Comparison of ENCODE assay signal across 8 cellular contexts in the genomic region with DNA sequence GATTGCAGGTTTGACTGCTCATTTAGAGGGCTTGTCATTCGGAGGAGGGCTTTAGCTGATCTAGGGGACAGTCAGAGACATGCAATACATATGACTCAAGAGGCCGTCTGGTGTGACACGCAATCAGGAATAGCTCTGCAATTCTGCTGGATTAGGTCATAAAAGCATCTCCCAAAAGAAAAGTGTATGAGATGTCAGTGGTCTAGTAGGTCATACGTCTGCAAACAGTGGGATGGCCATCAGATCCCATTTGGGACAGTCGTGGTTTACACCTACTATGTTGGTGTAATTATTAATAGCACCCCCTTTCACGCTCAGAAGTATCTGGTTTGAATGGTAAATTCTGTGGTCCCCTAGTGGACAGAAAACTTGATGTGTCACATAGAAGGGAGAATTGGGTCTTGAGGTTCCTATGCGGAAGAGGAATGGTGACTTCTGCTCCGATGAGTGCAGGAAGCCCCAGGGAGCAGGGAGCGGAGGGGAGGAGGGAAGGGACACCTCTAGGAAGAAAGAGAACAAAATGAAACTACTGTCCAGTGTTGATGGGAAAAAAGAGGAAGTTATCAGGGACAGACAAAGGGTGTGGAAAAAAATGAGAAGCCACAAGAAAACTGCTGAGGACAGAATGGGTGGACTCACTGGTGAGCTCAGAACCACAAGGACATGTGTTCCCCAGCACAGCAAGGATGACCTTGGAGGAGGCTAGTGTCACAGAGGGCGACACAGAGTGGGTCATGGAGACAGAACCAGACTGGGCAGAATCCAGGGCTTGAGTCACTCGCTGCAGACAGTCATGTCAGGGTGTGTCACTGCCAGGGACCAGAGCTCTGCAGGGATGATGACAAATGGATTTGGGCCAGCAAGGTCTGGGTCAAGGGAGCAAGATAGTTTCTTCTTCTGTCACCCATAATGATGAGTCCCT. TPM values are rescaled to one million over a fixed set of nuclear protein-coding genes. Genes with fewer than 3 reads are reported as not detected.
DNase-seq lines count a peak whose midpoint lies in the region; ATAC-seq and TF ChIP-seq lines count a peak whose summit lies in the region.

No MANE protein-coding gene starts in this region.

- no peaks in the 10 kb centered on the region for H3K36me3 ChIP-seq in cardiac muscle cell

- TF ChIP-seq CTCF in cardiac muscle cell (IDR thresholded peaks at IDR 0.05; ENCODE audit: low read depth, low read length), result peak; percentile 4

- no peaks in the 10 kb centered on the region for H3K27me3 ChIP-seq in cardiac muscle cell

- H3K27me3 Mint-ChIP-seq in T-helper 1 cell treated with Interleukin-12 subunit alpha and Interleukin-12 subunit beta and Interleukin-4 antibody, amounts not matched to agents 30 μg/mL and 1 μg/mL, for 36 hours (ENCODE audit: low read depth), result peaks cover 4% of the 10 kb centered on the region

- no peak overlapping the region for H3K27ac ChIP-seq in cardiac muscle cell

- H3K4me1 Mint-ChIP-seq in T-helper 1 cell treated with Interleukin-12 subunit alpha and Interleukin-12 subunit beta and Interleukin-4 antibody, amounts not matched to agents 30 μg/mL and 1 μg/mL, for 36 hours (ENCODE audit: low read depth), result peaks cover 73% of the 10 kb centered on the region

- no peak overlapping the region for H3K4me3 ChIP-seq in cardiac muscle cell

- peaks cover 13% of the 10 kb centered on the region for H3K36me3 Mint-ChIP-seq in T-helper 1 cell treated with Interleukin-12 subunit alpha and Interleukin-12 subunit beta and Interleukin-4 antibody, amounts not matched to agents 30 μg/mL and 1 μg/mL, for 36 hours (ENCODE audit: low read depth)

- DNase-seq in T-helper 1 cell (no peak), RPMI8226 (peak; percentile 76), cardiac muscle cell (ENCODE audit: low read depth in 1 of 2, low spot score in 1 of 2) (peak in 1 of 2 donors; percentile 40), superior temporal gyrus (ENCODE audit: extremely low spot score) (peak; percentile 13), DMS114 treated with DMSO at 0.1 percent for 48 hours (lab: John Stamatoyannopoulos, UW; ENCODE audit: unreplicated experiment) (no peak), LoVo (ENCODE audit: low spot score) (no peak)

- peak overlapping the region; percentile 56 for H3K27ac Mint-ChIP-seq in T-helper 1 cell treated with Interleukin-12 subunit alpha and Interleukin-12 subunit beta and Interleukin-4 antibody, amounts not matched to agents 30 μg/mL and 1 μg/mL, for 36 hours

- H3K9me3 ChIP-seq in cardiac muscle cell (ENCODE audit: low read depth), result no peaks in the 10 kb centered on the region

- peak overlapping the region; percentile 38 for H3K4me3 Mint-ChIP-seq in T-helper 1 cell treated with Interleukin-12 subunit alpha and Interleukin-12 subunit beta and Interleukin-4 antibody, amounts not matched to agents 30 μg/mL and 1 μg/mL, for 36 hours

- no peaks in the 10 kb centered on the region for H3K9me3 Mint-ChIP-seq in T-helper 1 cell treated with Interleukin-12 subunit alpha and Interleukin-12 subunit beta and Interleukin-4 antibody, amounts not matched to agents 30 μg/mL and 1 μg/mL, for 36 hours

- no peaks in the 10 kb centered on the region for H3K4me1 ChIP-seq in cardiac muscle cell (ENCODE audit: low read depth)

- ATAC-seq in HG02759 (IDR thresholded peaks at IDR 0.05; ENCODE audit: unreplicated experiment), result peak; percentile 41

RNA-seq across cellular contexts. Expression of gene MAP3K8, which starts 59.9 kb away (rescaled TPM):
- 5.5 and 5.8 TPM in 2 replicates for total RNA-seq in cardiac muscle cell
- polyA plus RNA-seq in cardiac muscle cell, result 6.7 and 7.8 TPM in 2 replicates

Comparison
In these comparisons a context has a peak if more than half of its experiments do, and no peak if none do; other contexts are left out.
1. DNase-seq: peak in RPMI8226 (single experiment) and superior temporal gyrus (single experiment); none in T-helper 1 cell (0 of 5), DMS114 treated with DMSO at 0.1 percent for 48 hours (single experiment) and LoVo (single experiment).